8 cellular contexts compared by ENCODE assay signal in the genomic region with DNA sequence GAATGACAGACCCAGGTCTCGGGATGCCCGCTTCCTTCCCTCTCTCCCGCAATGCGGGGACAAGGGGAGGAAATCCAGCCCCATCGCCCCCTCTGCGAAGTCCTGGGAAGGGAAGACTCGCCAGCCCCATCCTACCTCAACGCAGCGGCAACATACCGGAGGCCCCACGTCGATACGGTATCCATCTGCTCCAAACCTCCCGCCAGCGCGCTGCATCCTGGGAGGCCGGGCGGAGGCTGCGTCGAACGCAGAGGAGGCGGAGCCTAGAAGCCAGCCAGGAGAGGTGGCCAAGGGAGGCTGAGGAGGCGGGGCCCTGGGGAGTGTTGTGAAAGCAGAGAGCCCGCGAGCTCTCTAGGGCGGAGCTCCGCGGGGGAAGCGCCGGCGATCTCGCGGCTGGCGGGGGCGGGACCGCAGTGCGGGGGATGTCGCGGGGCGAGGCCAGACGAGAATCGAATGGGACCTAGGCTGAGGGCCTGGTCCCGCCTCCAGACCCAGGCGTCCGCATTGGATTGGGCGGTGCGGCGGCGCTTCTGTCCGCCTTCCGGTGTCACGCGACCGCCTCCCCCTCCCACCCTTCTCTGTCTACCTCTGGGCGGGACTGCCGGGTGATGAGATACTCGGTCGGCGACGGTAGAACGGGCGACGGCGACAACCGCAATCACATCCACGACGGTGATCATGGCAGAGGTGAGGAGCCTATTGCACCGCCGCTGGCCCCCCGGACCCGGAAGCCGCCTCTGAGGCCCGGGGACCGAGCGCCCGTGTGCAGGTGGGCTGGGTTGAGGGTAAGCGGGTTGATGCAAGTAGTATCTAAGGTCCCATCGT. TPM values are rescaled to one million over a fixed set of nuclear protein-coding genes. Genes with fewer than 3 reads are reported as not detected.
A peak's percentile ranks its signal among the peaks of the same experiment; 100 is the strongest.
DNase-seq lines count a peak whose midpoint lies in the region; ATAC-seq and TF ChIP-seq lines count a peak whose summit lies in the region.

FANCB (minus strand) TSS at position 219 of the 825 bp plus-strand sequence. CDS start 7,559 bp downstream, outside the sequence.
MOSPD2 (plus strand) TSS at position 571 of the 825 bp plus-strand sequence; CDS start at position 679, 108 bp downstream.

- H3K4me1 Mint-ChIP-seq in dendritic cell treated with granulocyte-macrophage colony-stimulating factor and Interleukin-4, amounts not matched to agents 40 ng/mL and 50 ng/mL, for 4 days (ENCODE audit: low read depth): peaks cover 13% of the 10 kb centered on the region

- H3K4me3 ChIP-seq in left lung: peak within 1 kb of the TSS; percentile 44 to 62

- no peaks in the 10 kb centered on the region for H3K9me3 ChIP-seq in left lung

- H3K27me3 Mint-ChIP-seq in dendritic cell treated with granulocyte-macrophage colony-stimulating factor and Interleukin-4, amounts not matched to agents 40 ng/mL and 50 ng/mL, for 4 days: no peaks in the 10 kb centered on the region

- intact Hi-C loops in dendritic cell treated with granulocyte-macrophage colony-stimulating factor and Interleukin-4, amounts not matched to agents 40 ng/mL and 50 ng/mL, for 4 days (cut with micrococcal nuclease): no loop called here
- intact Hi-C loops in left lung (cut with DNase I): no loop called here

- peak within 1 kb of the TSS; percentile 83 for H3K4me3 Mint-ChIP-seq in dendritic cell treated with granulocyte-macrophage colony-stimulating factor and Interleukin-4, amounts not matched to agents 40 ng/mL and 50 ng/mL, for 4 days

- H3K9me3 Mint-ChIP-seq in dendritic cell treated with granulocyte-macrophage colony-stimulating factor and Interleukin-4, amounts not matched to agents 40 ng/mL and 50 ng/mL, for 4 days: no peaks in the 10 kb centered on the region

- ATAC-seq in GM19397 (IDR thresholded peaks at IDR 0.05; ENCODE audit: unreplicated experiment) (peak; percentile 97), HG03565 (IDR thresholded peaks at IDR 0.05; ENCODE audit: unreplicated experiment) (peak; percentile 93), left lung (peak; percentile 99)

- H3K36me3 ChIP-seq in left lung: no peaks in the 10 kb centered on the region

- DNase-seq in CD1c-positive myeloid dendritic cell (ENCODE audit: extremely low spot score) (peak; percentile 94), NCI-H748 treated with DMSO at 0.1 percent for 48 hours (lab: John Stamatoyannopoulos, UW) (peak; percentile 93), left lung (peak; percentile 96 to 98)
- DNase-seq in activated CD4-positive, alpha-beta T cell treated with anti-CD3 and anti-CD28 coated beads, Interleukin-2, amount 50 U/mL, for 24 hours (ENCODE audit: low read depth in 1 of 2, low spot score in 1 of 2): peak; percentile 75 to 88
- peak; percentile 91 for DNase-seq in stimulated activated CD4-positive, alpha-beta T cell treated with anti-CD3 and anti-CD28 coated beads, Interleukin-2, amount 100 ng/mL, for 4 hours (ENCODE audit: low read depth)

- no peak for TF ChIP-seq CTCF in left lung (IDR thresholded peaks at IDR 0.05)

- peaks cover 0 to 25% of the 10 kb centered on the region in 2 donors for H3K4me1 ChIP-seq in left lung

- peak within 1 kb of the TSS; percentile 86 for H3K27ac Mint-ChIP-seq in dendritic cell treated with granulocyte-macrophage colony-stimulating factor and Interleukin-4, amounts not matched to agents 40 ng/mL and 50 ng/mL, for 4 days

- H3K36me3 Mint-ChIP-seq in dendritic cell treated with granulocyte-macrophage colony-stimulating factor and Interleukin-4, amounts not matched to agents 40 ng/mL and 50 ng/mL, for 4 days (ENCODE audit: low read depth): peaks cover 6% of the 10 kb centered on the region

- H3K27ac ChIP-seq in left lung: peak within 1 kb of the TSS; percentile 67 to 88

- no peaks in the 10 kb centered on the region for H3K27me3 ChIP-seq in left lung

RNA-seq across cellular contexts. Expression of gene FANCB, which starts in this region (rescaled TPM):
- total RNA-seq in left lung: 1 to 10 TPM; 2.5 to 2.6 TPM

RNA-seq across cellular contexts. Expression of gene MOSPD2, which starts in this region (rescaled TPM):
- 10 to 100 TPM; 22.3 to 29.7 TPM for total RNA-seq in left lung

Comparison
In these comparisons a context has a peak if more than half of its experiments do, and no peak if none do; other contexts are left out.
1. Peak in every context shown above with its lines: DNase-seq, ATAC-seq, H3K4me3 ChIP-seq and H3K27ac ChIP-seq.